Comparison of ENCODE assay signal across 27 cellular contexts in the genomic region with DNA sequence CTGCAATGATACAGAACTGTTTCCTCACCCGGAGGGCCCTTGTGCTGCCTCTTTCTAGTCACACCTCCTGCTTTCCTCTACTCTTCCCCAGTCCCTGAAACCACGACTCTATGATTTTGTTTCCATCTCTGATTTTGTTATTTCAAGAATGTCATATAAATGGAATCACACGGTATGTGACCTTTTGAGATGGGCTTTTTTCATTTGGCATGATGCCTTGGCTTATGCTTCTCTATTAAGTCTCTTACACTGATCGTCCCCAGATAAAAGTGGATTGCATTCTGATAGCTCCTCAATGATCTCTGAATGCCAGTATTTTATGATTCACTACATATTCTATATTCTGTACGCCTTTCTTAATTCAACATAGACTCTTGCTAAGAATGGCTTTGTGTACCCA.
"Had no signal": no experiment of that assay in that cellular context is flagged by ENCODE, and none has a peak within 500 bp of the region (broad histone marks: within the 10 kb centered on the region; RNA-seq: fewer than 3 reads in every experiment).

No MANE protein-coding gene starts in this region.

- H3K9me3 ChIP-seq: left lung, tibial artery had no signal

- DNase-seq: activated B cell treated with CpG ODN at 0.5 μM for 24 hours; activated CD4-positive, alpha-beta memory T cell treated with anti-CD3 and anti-CD28 coated beads for 36 hours; activated CD4-positive, alpha-beta T cell treated with anti-CD3 and anti-CD28 coated beads for 4 hours; activated CD8-positive, alpha-beta memory T cell treated with anti-CD3 and anti-CD28 coated beads, Interleukin-2, amount 10 ng/mL, durations not matched to agents 7 days and 5 days; activated naive CD8-positive, alpha-beta T cell treated with anti-CD3 and anti-CD28 coated beads for 36 hours; amniotic stem cell; cortex of kidney; foreskin keratinocyte; immature natural killer cell; kidney glomerular epithelial cell; left lung; naive thymus-derived CD8-positive, alpha-beta T cell; posterior cingulate gyrus; stimulated activated CD4-positive, alpha-beta T cell treated with anti-CD3 and anti-CD28 coated beads, Interleukin-15, amount 100 ng/mL, for 24 hours; stimulated activated CD4-positive, alpha-beta T cell treated with anti-CD3 and anti-CD28 coated beads, Interleukin-2, amount 100 ng/mL, for 48 hours; stimulated activated CD8-positive, alpha-beta memory T cell treated with anti-CD3 and anti-CD28 coated beads, Interleukin-4, amount 100 ng/mL, for 48 hours; stimulated activated naive CD4-positive, alpha-beta T cell; substantia nigra; T1000; tibial artery had no signal

- H3K36me3 ChIP-seq: neural progenitor cell had no signal

- ATAC-seq: activated CD8-positive, alpha-beta memory T cell treated with anti-CD3 and anti-CD28 coated beads, Interleukin-2, amount 10 ng/mL, durations not matched to agents 7 days and 5 days; activated T-helper 17 cell treated with anti-CD3 and anti-CD28 coated beads, Interleukin-2, amount 50 U/mL, for 72 hours; foreskin keratinocyte; naive thymus-derived CD8-positive, alpha-beta T cell; sciatic nerve had no signal

- H3K4me1 ChIP-seq: foreskin keratinocyte, left lung, neural progenitor cell, tibial artery had no signal

- H3K27me3 ChIP-seq: foreskin keratinocyte, left lung, neural progenitor cell, tibial artery had no signal

- H3K27ac Mint-ChIP-seq: activated B cell treated with CpG ODN at 0.5 μM for 24 hours; activated CD4-positive, alpha-beta memory T cell treated with anti-CD3 and anti-CD28 coated beads for 36 hours; activated CD8-positive, alpha-beta memory T cell treated with anti-CD3 and anti-CD28 coated beads, Interleukin-2, amount 10 ng/mL, durations not matched to agents 7 days and 5 days; activated naive CD8-positive, alpha-beta T cell treated with anti-CD3 and anti-CD28 coated beads for 36 hours; activated T-helper 17 cell treated with anti-CD3 and anti-CD28 coated beads, Interleukin-2, amount 50 U/mL, for 72 hours; neural progenitor cell had no signal

- FAIRE-seq: bronchial epithelial cell had no signal

- H3K4me3 Mint-ChIP-seq: activated B cell treated with CpG ODN at 0.5 μM for 24 hours; activated CD4-positive, alpha-beta memory T cell treated with anti-CD3 and anti-CD28 coated beads for 36 hours; activated CD8-positive, alpha-beta memory T cell treated with anti-CD3 and anti-CD28 coated beads, Interleukin-2, amount 10 ng/mL, durations not matched to agents 7 days and 5 days; activated naive CD8-positive, alpha-beta T cell treated with anti-CD3 and anti-CD28 coated beads for 36 hours; activated T-helper 17 cell treated with anti-CD3 and anti-CD28 coated beads, Interleukin-2, amount 50 U/mL, for 72 hours; immature natural killer cell; naive thymus-derived CD8-positive, alpha-beta T cell; neural progenitor cell had no signal

- H3K4me3 ChIP-seq: left lung, lung, neural progenitor cell, smooth muscle cell, tibial artery had no signal

- H3K4me1 Mint-ChIP-seq: activated B cell treated with CpG ODN at 0.5 μM for 24 hours; activated CD8-positive, alpha-beta memory T cell treated with anti-CD3 and anti-CD28 coated beads, Interleukin-2, amount 10 ng/mL, durations not matched to agents 7 days and 5 days; activated T-helper 17 cell treated with anti-CD3 and anti-CD28 coated beads, Interleukin-2, amount 50 U/mL, for 72 hours; immature natural killer cell; neural progenitor cell had no signal

- H3K27ac ChIP-seq: epithelial cell of prostate, foreskin keratinocyte, left lung, neural progenitor cell, tibial artery had no signal

- H3K9me3 Mint-ChIP-seq: activated B cell treated with CpG ODN at 0.5 μM for 24 hours; activated CD4-positive, alpha-beta memory T cell treated with anti-CD3 and anti-CD28 coated beads for 36 hours; activated naive CD8-positive, alpha-beta T cell treated with anti-CD3 and anti-CD28 coated beads for 36 hours; activated T-helper 17 cell treated with anti-CD3 and anti-CD28 coated beads, Interleukin-2, amount 50 U/mL, for 72 hours; immature natural killer cell; naive thymus-derived CD8-positive, alpha-beta T cell; neural progenitor cell had no signal

- H3K27me3 Mint-ChIP-seq: activated B cell treated with CpG ODN at 0.5 μM for 24 hours; activated CD4-positive, alpha-beta memory T cell treated with anti-CD3 and anti-CD28 coated beads for 36 hours; activated CD8-positive, alpha-beta memory T cell treated with anti-CD3 and anti-CD28 coated beads, Interleukin-2, amount 10 ng/mL, durations not matched to agents 7 days and 5 days; activated naive CD8-positive, alpha-beta T cell treated with anti-CD3 and anti-CD28 coated beads for 36 hours; activated T-helper 17 cell treated with anti-CD3 and anti-CD28 coated beads, Interleukin-2, amount 50 U/mL, for 72 hours; naive thymus-derived CD8-positive, alpha-beta T cell had no signal
